Comparison of ENCODE assay signal across 1 cellular context in the genomic region with DNA sequence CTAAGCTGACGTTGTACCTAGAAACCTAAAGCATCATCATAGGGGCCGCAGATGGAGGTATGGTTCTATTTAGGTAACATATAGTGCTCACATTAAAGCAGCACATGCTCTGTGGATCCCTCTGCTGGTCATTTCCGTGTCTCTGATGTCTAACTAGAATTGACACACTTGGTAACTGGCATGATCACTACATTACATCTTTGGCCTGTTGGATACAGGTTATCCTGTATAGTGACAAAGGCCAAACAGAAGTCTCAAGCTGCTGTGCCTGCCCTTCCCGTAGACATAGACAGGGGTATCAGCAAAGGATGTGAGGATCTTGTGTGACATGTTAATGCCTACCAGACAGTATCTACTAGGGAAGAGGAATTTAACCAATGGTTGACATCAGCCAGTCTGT.
TF ChIP-seq lines count a peak whose summit lies in the region.

No MANE protein-coding gene starts in this region.

TF ChIP-seq in K562, 482 proteins besides CTCF, POLR2A, EP300 and RAD21 (continued from another document):
- TF ChIP-seq, protein P1, sequence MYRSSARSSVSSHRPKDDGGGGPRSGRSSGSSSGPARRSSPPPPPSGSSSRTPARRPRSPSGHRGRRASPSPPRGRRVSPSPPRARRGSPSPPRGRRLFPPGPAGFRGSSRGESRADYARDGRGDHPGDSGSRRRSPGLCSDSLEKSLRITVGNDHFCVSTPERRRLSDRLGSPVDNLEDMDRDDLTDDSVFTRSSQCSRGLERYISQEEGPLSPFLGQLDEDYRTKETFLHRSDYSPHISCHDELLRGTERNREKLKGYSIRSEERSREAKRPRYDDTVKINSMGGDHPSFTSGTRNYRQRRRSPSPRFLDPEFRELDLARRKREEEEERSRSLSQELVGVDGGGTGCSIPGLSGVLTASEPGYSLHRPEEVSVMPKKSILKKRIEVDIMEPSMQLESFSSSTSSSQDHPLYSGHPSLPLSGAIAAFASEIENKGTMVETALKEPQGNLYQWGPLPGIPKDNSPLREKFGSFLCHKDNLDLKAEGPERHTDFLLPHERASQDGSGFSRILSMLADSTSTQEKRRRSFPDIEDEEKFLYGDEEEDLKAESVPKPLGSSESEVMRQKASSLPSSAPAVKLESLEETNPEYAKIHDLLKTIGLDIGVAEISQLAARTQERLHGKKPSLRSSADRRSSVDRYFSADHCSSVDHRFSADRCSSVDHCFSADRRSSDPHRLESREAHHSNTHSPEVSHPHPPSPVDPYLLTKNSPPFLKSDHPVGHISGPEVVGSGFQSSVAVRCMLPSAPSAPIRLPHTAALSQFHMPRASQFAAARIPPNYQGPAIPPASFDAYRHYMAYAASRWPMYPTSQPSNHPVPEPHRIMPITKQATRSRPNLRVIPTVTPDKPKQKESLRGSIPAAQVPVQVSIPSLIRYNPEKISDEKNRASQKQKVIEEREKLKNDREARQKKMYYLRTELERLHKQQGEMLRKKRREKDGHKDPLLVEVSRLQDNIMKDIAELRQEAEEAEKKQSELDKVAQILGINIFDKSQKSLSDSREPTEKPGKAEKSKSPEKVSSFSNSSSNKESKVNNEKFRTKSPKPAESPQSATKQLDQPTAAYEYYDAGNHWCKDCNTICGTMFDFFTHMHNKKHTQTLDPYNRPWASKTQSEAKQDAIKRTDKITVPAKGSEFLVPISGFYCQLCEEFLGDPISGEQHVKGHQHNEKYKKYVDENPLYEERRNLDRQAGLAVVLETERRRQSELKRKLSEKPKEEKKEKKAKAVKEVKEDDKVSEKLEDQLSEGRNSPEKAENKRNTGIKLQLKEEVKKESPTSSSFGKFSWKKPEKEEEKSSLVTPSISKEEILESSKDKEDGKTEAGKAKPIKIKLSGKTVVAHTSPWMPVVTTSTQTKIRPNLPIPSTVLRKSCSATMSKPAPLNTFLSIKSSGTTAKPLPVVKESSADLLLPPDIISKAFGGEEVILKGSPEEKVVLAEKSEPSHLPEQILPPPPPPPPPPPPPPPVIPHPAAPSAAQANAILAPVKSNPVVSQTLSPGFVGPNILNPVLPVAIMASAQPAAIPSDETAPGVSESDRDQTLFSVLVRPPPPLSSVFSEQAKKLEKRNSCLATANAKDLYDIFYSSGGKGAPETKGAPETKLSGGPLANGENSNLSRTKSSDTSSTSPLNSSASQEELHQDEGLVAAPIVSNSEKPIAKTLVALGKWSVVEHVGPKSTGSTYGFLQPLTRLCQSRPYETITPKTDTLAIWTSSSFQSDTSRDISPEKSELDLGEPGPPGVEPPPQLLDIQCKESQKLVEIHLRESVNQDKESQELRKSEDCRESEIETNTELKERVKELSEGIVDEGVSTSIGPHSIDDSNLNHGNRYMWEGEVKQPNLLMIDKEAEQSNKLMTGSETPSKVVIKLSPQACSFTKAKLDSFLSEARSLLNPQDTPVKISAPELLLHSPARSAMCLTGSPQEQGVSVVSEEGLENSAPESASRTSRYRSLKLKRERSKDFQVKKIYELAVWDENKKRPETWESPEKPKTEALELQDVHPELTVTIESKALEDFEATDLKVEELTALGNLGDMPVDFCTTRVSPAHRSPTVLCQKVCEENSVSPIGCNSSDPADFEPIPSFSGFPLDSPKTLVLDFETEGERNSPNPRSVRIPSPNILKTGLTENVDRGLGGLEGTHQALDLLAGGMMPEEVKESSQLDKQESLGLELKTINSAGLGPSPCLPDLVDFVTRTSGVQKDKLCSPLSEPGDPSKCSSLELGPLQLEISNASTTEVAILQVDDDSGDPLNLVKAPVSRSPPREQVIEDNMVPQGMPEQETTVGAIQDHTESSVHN (IDR thresholded peaks at IDR 0.05; ENCODE audit: borderline replicate concordance in 1 of 2, low read depth in 1 of 2): no peak
- TF ChIP-seq DACH1 (IDR thresholded peaks at IDR 0.05; ENCODE audit: partially characterized antibody) (no peak), MYNN (IDR thresholded peaks at IDR 0.05) (0 out of 2 replicates have a peak, but pooled peaks have one; percentile 57), MYNN (CRISPR knock-in tag; IDR thresholded peaks at IDR 0.05) (no peak), BRF1 (IDR thresholded peaks at IDR 0.05; ENCODE audit: borderline replicate concordance, extremely low read depth, insufficient read length) (no peak), POU5F1 (IDR thresholded peaks at IDR 0.05; ENCODE audit: borderline replicate concordance, low read depth, low read length, partially characterized antibody) (no peak), THRAP3 (IDR thresholded peaks at IDR 0.05; ENCODE audit: borderline replicate concordance) (no peak), GATA2 (CRISPR knock-in tag; IDR thresholded peaks at IDR 0.05) (no peak), POLR2AphosphoS5 (IDR thresholded peaks at IDR 0.05; ENCODE audit: control insufficient read depth, insufficient read depth, low read depth, low read length) (0 out of 2 replicates have a peak, but pooled peaks have one; percentile 3), ZNF668 (CRISPR knock-in tag; IDR thresholded peaks at IDR 0.05) (no peak), ATF7 (IDR thresholded peaks at IDR 0.05) (no peak), ATF1 (CRISPR knock-in tag; IDR thresholded peaks at IDR 0.05) (no peak), ATF1 (tag; IDR thresholded peaks at IDR 0.05) (0 out of 2 replicates have a peak, but pooled peaks have one; percentile 22), GABPA (tag; conservative IDR thresholded peaks at IDR 0.05; ENCODE audit: low read depth) (no peak), KAT8 (IDR thresholded peaks at IDR 0.05; ENCODE audit: low read depth) (no peak), CBX3 (IDR thresholded peaks at IDR 0.05; ENCODE audit: borderline replicate concordance in 1 of 2, low read length in 2 of 2) (no peak), CHCHD3 (CRISPR knock-in tag; IDR thresholded peaks at IDR 0.05) (no peak), ZFP36 (IDR thresholded peaks at IDR 0.05; ENCODE audit: low read depth, low read length, partially characterized antibody) (no peak), GATAD2A (IDR thresholded peaks at IDR 0.05) (no peak), SMC3 (conservative IDR thresholded peaks at IDR 0.05; ENCODE audit: insufficient read depth, low read depth, low read length) (peak; percentile 76), PTTG1 (tag; IDR thresholded peaks at IDR 0.05; ENCODE audit: low read depth) (no peak), KDM1A (IDR thresholded peaks at IDR 0.05) (no peak), EP400 (IDR thresholded peaks at IDR 0.05) (no peak), TAF1 (IDR thresholded peaks at IDR 0.05; ENCODE audit: control insufficient read depth, extremely low read depth, insufficient read depth, low read length, severe bottlenecking) (no peak), SMAD1 (IDR thresholded peaks at IDR 0.05; ENCODE audit: low read depth, low read length, partially characterized antibody) (no peak), NCOA6 (IDR thresholded peaks at IDR 0.05) (no peak), ZNF766 (CRISPR knock-in tag; conservative IDR thresholded peaks at IDR 0.05) (no peak), TRIM28 (IDR thresholded peaks at IDR 0.05) (no peak), ZNF274 (IDR thresholded peaks at IDR 0.05; ENCODE audit: borderline replicate concordance, low read depth, low read length) (no peak), LARP7 (IDR thresholded peaks at IDR 0.05) (no peak), GTF2F1 (IDR thresholded peaks at IDR 0.05; ENCODE audit: low read depth, low read length) (no peak), PURB (CRISPR knock-in tag; IDR thresholded peaks at IDR 0.05; ENCODE audit: low read depth) (no peak), MED1 (CRISPR knock-in tag; IDR thresholded peaks at IDR 0.05; ENCODE audit: borderline replicate concordance) (no peak), TCF7 (IDR thresholded peaks at IDR 0.05; ENCODE audit: borderline replicate concordance) (no peak), HLTF (IDR thresholded peaks at IDR 0.05) (no peak), ZNF253 (CRISPR knock-in tag; conservative IDR thresholded peaks at IDR 0.05) (no peak), SIX5 (IDR thresholded peaks at IDR 0.05; ENCODE audit: borderline replicate concordance in 1 of 2, insufficient read depth in 1 of 2, low read depth in 1 of 2, low read length in 2 of 2) (no peak)
- TF ChIP-seq, protein P2, sequence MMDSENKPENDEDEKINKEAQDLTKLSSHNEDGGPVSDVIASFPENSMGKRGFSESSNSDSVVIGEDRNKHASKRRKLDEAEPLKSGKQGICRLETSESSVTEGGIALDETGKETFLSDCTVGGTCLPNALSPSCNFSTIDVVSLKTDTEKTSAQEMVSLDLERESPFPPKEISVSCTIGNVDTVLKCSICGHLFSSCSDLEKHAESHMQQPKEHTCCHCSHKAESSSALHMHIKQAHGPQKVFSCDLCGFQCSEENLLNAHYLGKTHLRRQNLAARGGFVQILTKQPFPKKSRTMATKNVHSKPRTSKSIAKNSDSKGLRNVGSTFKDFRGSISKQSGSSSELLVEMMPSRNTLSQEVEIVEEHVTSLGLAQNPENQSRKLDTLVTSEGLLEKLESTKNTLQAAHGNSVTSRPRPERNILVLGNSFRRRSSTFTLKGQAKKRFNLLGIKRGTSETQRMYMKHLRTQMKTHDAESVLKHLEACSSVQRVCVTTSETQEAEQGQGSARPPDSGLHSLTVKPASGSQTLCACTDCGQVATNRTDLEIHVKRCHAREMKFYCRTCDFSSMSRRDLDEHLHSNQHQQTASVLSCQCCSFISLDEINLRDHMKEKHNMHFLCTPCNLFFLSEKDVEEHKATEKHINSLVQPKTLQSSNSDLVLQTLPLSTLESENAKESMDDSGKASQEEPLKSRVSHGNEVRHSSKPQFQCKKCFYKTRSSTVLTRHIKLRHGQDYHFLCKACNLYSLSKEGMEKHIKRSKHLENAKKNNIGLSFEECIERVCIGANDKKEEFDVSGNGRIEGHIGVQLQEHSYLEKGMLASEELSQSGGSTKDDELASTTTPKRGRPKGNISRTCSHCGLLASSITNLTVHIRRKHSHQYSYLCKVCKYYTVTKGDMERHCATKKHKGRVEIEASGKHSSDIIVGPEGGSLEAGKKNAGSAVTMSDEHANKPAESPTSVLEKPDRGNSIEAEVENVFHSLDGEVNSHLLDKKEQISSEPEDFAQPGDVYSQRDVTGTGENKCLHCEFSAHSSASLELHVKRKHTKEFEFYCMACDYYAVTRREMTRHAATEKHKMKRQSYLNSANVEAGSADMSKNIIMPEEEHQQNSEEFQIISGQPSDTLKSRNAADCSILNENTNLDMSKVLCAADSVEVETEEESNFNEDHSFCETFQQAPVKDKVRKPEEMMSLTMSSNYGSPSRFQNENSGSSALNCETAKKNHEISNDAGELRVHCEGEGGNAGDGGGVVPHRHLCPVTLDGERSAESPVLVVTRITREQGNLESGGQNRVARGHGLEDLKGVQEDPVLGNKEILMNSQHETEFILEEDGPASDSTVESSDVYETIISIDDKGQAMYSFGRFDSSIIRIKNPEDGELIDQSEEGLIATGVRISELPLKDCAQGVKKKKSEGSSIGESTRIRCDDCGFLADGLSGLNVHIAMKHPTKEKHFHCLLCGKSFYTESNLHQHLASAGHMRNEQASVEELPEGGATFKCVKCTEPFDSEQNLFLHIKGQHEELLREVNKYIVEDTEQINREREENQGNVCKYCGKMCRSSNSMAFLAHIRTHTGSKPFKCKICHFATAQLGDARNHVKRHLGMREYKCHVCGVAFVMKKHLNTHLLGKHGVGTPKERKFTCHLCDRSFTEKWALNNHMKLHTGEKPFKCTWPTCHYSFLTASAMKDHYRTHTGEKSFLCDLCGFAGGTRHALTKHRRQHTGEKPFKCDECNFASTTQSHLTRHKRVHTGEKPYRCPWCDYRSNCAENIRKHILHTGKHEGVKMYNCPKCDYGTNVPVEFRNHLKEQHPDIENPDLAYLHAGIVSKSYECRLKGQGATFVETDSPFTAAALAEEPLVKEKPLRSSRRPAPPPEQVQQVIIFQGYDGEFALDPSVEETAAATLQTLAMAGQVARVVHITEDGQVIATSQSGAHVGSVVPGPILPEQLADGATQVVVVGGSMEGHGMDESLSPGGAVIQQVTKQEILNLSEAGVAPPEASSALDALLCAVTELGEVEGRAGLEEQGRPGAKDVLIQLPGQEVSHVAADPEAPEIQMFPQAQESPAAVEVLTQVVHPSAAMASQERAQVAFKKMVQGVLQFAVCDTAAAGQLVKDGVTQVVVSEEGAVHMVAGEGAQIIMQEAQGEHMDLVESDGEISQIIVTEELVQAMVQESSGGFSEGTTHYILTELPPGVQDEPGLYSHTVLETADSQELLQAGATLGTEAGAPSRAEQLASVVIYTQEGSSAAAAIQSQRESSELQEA (IDR thresholded peaks at IDR 0.05; ENCODE audit: low read depth): no peak
- TF ChIP-seq, protein P3, sequence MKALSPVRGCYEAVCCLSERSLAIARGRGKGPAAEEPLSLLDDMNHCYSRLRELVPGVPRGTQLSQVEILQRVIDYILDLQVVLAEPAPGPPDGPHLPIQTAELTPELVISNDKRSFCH (CRISPR knock-in tag; IDR thresholded peaks at IDR 0.05): no peak
- TF ChIP-seq, protein P3 (tag; IDR thresholded peaks at IDR 0.05): no peak
- TF ChIP-seq, protein P4, sequence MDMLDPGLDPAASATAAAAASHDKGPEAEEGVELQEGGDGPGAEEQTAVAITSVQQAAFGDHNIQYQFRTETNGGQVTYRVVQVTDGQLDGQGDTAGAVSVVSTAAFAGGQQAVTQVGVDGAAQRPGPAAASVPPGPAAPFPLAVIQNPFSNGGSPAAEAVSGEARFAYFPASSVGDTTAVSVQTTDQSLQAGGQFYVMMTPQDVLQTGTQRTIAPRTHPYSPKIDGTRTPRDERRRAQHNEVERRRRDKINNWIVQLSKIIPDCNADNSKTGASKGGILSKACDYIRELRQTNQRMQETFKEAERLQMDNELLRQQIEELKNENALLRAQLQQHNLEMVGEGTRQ (CRISPR knock-in tag; IDR thresholded peaks at IDR 0.05): no peak
- TF ChIP-seq, protein P5, sequence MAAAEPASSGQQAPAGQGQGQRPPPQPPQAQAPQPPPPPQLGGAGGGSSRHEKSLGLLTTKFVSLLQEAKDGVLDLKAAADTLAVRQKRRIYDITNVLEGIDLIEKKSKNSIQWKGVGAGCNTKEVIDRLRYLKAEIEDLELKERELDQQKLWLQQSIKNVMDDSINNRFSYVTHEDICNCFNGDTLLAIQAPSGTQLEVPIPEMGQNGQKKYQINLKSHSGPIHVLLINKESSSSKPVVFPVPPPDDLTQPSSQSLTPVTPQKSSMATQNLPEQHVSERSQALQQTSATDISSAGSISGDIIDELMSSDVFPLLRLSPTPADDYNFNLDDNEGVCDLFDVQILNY (CRISPR knock-in tag; IDR thresholded peaks at IDR 0.05): no peak
TF ChIP-seq in K562: peak in this region for 11.
